2 cellular contexts compared by ENCODE assay signal in genomic region chr11:67640021-67640757, GRCh38.
TF ChIP-seq lines count a peak whose summit lies in the region.

No MANE protein-coding gene starts in this region.

TF ChIP-seq in WTC11, 78 proteins besides CTCF, POLR2A, EP300 and RAD21 (continued from another document and continues in another):
- TF ChIP-seq SMAD3 (CRISPR knock-in tag; IDR thresholded peaks at IDR 0.05; ENCODE audit: borderline replicate concordance) (peak; percentile 99), ELF4 (CRISPR knock-in tag; IDR thresholded peaks at IDR 0.05; ENCODE audit: low read depth) (no peak), ZNF138 (CRISPR knock-in tag; conservative IDR thresholded peaks at IDR 0.05) (no peak), TP53 (CRISPR knock-in tag; IDR thresholded peaks at IDR 0.05) (peak; percentile 93), ETV6 (CRISPR knock-in tag; IDR thresholded peaks at IDR 0.05) (peak; percentile 85), ZNF532 (CRISPR knock-in tag; IDR thresholded peaks at IDR 0.05; ENCODE audit: borderline replicate concordance) (peak; percentile 58; the same call in 1 of the 2 replicates), FOXJ3 (CRISPR knock-in tag; IDR thresholded peaks at IDR 0.05; ENCODE audit: borderline replicate concordance) (no peak), AR (CRISPR knock-in tag; IDR thresholded peaks at IDR 0.05) (no peak), ZNF232 (CRISPR knock-in tag; IDR thresholded peaks at IDR 0.05) (peak; percentile 96), GRHL2 (CRISPR knock-in tag; IDR thresholded peaks at IDR 0.05; ENCODE audit: insufficient replicate concordance, severe bottlenecking) (no peak), JAZF1 (CRISPR knock-in tag; IDR thresholded peaks at IDR 0.05) (no peak), MXD4 (CRISPR knock-in tag; IDR thresholded peaks at IDR 0.05; ENCODE audit: borderline replicate concordance) (no peak), ZBTB21 (CRISPR knock-in tag; IDR thresholded peaks at IDR 0.05; ENCODE audit: borderline replicate concordance) (peak; percentile 85; the same call in 1 of the 2 replicates), NR2C2 (CRISPR knock-in tag; IDR thresholded peaks at IDR 0.05) (peak; percentile 73), NFE2L1 (CRISPR knock-in tag; IDR thresholded peaks at IDR 0.05) (peak; percentile 97), CREB1 (CRISPR knock-in tag; IDR thresholded peaks at IDR 0.05) (peak; percentile 88; the same call in 1 of the 2 replicates)
- TF ChIP-seq, protein P1, sequence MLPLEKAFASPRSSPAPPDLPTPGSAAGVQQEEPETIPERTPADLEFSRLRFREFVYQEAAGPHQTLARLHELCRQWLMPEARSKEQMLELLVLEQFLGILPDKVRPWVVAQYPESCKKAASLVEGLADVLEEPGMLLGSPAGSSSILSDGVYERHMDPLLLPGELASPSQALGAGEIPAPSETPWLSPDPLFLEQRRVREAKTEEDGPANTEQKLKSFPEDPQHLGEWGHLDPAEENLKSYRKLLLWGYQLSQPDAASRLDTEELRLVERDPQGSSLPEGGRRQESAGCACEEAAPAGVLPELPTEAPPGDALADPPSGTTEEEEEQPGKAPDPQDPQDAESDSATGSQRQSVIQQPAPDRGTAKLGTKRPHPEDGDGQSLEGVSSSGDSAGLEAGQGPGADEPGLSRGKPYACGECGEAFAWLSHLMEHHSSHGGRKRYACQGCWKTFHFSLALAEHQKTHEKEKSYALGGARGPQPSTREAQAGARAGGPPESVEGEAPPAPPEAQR (CRISPR knock-in tag; IDR thresholded peaks at IDR 0.05): no peak
- TF ChIP-seq, protein P2, sequence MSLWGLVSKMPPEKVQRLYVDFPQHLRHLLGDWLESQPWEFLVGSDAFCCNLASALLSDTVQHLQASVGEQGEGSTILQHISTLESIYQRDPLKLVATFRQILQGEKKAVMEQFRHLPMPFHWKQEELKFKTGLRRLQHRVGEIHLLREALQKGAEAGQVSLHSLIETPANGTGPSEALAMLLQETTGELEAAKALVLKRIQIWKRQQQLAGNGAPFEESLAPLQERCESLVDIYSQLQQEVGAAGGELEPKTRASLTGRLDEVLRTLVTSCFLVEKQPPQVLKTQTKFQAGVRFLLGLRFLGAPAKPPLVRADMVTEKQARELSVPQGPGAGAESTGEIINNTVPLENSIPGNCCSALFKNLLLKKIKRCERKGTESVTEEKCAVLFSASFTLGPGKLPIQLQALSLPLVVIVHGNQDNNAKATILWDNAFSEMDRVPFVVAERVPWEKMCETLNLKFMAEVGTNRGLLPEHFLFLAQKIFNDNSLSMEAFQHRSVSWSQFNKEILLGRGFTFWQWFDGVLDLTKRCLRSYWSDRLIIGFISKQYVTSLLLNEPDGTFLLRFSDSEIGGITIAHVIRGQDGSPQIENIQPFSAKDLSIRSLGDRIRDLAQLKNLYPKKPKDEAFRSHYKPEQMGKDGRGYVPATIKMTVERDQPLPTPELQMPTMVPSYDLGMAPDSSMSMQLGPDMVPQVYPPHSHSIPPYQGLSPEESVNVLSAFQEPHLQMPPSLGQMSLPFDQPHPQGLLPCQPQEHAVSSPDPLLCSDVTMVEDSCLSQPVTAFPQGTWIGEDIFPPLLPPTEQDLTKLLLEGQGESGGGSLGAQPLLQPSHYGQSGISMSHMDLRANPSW (CRISPR knock-in tag; conservative IDR thresholded peaks at IDR 0.05; ENCODE audit: low read depth): no peak

TF ChIP-seq in HepG2, 621 proteins besides CTCF, POLR2A, EP300 and RAD21 (continued from another document and continues in another):
- TF ChIP-seq, protein P3, sequence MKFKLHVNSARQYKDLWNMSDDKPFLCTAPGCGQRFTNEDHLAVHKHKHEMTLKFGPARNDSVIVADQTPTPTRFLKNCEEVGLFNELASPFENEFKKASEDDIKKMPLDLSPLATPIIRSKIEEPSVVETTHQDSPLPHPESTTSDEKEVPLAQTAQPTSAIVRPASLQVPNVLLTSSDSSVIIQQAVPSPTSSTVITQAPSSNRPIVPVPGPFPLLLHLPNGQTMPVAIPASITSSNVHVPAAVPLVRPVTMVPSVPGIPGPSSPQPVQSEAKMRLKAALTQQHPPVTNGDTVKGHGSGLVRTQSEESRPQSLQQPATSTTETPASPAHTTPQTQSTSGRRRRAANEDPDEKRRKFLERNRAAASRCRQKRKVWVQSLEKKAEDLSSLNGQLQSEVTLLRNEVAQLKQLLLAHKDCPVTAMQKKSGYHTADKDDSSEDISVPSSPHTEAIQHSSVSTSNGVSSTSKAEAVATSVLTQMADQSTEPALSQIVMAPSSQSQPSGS (CRISPR knock-in tag; IDR thresholded peaks at IDR 0.05): 0 out of 2 replicates have a peak, but pooled peaks have one; percentile 37
- TF ChIP-seq AGO1 (IDR thresholded peaks at IDR 0.05; ENCODE audit: low read depth, low read length, poor library complexity, severe bottlenecking): no peak
- no peak for TF ChIP-seq STAT5B (CRISPR knock-in tag; IDR thresholded peaks at IDR 0.05)
- TF ChIP-seq, protein P4, sequence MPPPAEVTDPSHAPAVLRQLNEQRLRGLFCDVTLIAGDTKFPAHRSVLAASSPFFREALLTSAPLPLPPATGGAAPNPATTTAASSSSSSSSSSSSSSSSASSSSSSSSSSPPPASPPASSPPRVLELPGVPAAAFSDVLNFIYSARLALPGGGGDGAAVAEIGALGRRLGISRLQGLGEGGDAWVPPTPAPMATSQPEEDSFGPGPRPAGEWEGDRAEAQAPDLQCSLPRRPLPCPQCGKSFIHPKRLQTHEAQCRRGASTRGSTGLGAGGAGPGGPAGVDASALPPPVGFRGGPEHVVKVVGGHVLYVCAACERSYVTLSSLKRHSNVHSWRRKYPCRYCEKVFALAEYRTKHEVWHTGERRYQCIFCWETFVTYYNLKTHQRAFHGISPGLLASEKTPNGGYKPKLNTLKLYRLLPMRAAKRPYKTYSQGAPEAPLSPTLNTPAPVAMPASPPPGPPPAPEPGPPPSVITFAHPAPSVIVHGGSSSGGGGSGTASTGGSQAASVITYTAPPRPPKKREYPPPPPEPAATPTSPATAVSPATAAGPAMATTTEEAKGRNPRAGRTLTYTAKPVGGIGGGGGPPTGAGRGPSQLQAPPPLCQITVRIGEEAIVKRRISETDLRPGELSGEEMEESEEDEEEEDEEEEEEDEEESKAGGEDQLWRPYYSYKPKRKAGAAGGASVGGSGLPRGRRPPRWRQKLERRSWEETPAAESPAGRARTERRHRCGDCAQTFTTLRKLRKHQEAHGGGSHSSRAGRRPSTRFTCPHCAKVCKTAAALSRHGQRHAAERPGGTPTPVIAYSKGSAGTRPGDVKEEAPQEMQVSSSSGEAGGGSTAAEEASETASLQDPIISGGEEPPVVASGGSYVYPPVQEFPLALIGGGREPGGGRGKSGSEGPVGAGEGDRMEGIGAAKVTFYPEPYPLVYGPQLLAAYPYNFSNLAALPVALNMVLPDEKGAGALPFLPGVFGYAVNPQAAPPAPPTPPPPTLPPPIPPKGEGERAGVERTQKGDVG (CRISPR knock-in tag; IDR thresholded peaks at IDR 0.05; ENCODE audit: borderline replicate concordance): no peak
- no peak for TF ChIP-seq HHEX (CRISPR knock-in tag; IDR thresholded peaks at IDR 0.05)
- TF ChIP-seq ZHX1 (CRISPR knock-in tag; IDR thresholded peaks at IDR 0.05; ENCODE audit: low read depth): peak; percentile 58; the same call in 1 of the 2 replicates
- TF ChIP-seq YEATS2 (CRISPR knock-in tag; IDR thresholded peaks at IDR 0.05; ENCODE audit: borderline replicate concordance): no peak
- TF ChIP-seq ZNF33B (CRISPR knock-in tag; IDR thresholded peaks at IDR 0.05): no peak
- peak; percentile 73; the same call in 1 of the 2 replicates for TF ChIP-seq HINFP (CRISPR knock-in tag; IDR thresholded peaks at IDR 0.05; ENCODE audit: low read depth)
- peak; percentile 32; the same call in 1 of the 2 replicates for TF ChIP-seq ZNF501 (CRISPR knock-in tag; IDR thresholded peaks at IDR 0.05)
- no peak for TF ChIP-seq RFX3 (CRISPR knock-in tag; IDR thresholded peaks at IDR 0.05)
- no peak for TF ChIP-seq JARID2 (CRISPR knock-in tag; IDR thresholded peaks at IDR 0.05; ENCODE audit: insufficient replicate concordance)
- TF ChIP-seq NFE2L2 (IDR thresholded peaks at IDR 0.05; ENCODE audit: low read length): no peak
- TF ChIP-seq NKX3-1 (CRISPR knock-in tag; IDR thresholded peaks at IDR 0.05): no peak
- TF ChIP-seq ZSCAN22 (CRISPR knock-in tag; IDR thresholded peaks at IDR 0.05): no peak
- TF ChIP-seq ZNF569 (CRISPR knock-in tag; IDR thresholded peaks at IDR 0.05; ENCODE audit: borderline replicate concordance): no peak
- no peak for TF ChIP-seq GMEB2 (CRISPR knock-in tag; IDR thresholded peaks at IDR 0.05; ENCODE audit: low read depth)
- no peak for TF ChIP-seq ZNF570 (CRISPR knock-in tag; IDR thresholded peaks at IDR 0.05; ENCODE audit: borderline replicate concordance)
- no peak for TF ChIP-seq CC2D1A (CRISPR knock-in tag; IDR thresholded peaks at IDR 0.05)
- no peak for TF ChIP-seq GATAD1 (CRISPR knock-in tag; IDR thresholded peaks at IDR 0.05)
- no peak for TF ChIP-seq ZFP36L1 (CRISPR knock-in tag; IDR thresholded peaks at IDR 0.05)
- no peak for TF ChIP-seq ZEB1 (IDR thresholded peaks at IDR 0.05; ENCODE audit: insufficient replicate concordance, low read depth)
- TF ChIP-seq ZNF605 (CRISPR knock-in tag; IDR thresholded peaks at IDR 0.05): no peak
- TF ChIP-seq, protein P5, sequence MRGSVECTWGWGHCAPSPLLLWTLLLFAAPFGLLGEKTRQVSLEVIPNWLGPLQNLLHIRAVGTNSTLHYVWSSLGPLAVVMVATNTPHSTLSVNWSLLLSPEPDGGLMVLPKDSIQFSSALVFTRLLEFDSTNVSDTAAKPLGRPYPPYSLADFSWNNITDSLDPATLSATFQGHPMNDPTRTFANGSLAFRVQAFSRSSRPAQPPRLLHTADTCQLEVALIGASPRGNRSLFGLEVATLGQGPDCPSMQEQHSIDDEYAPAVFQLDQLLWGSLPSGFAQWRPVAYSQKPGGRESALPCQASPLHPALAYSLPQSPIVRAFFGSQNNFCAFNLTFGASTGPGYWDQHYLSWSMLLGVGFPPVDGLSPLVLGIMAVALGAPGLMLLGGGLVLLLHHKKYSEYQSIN (CRISPR knock-in tag; IDR thresholded peaks at IDR 0.05; ENCODE audit: borderline replicate concordance): no peak
- no peak for TF ChIP-seq ZMYM2 (CRISPR knock-in tag; IDR thresholded peaks at IDR 0.05)
- no peak for TF ChIP-seq ASH2L (IDR thresholded peaks at IDR 0.05; ENCODE audit: insufficient read length, low read depth, low read length)
- no peak; the same call in 1 of the 2 replicates for TF ChIP-seq ZMYM4 (CRISPR knock-in tag; IDR thresholded peaks at IDR 0.05)
- TF ChIP-seq ARNTL (CRISPR knock-in tag; IDR thresholded peaks at IDR 0.05): peak; percentile 62; the same call in 1 of the 2 replicates
- peak; percentile 27; the same call in 1 of the 2 replicates for TF ChIP-seq KLF11 (CRISPR knock-in tag; IDR thresholded peaks at IDR 0.05)
- TF ChIP-seq GLI4 (CRISPR knock-in tag; IDR thresholded peaks at IDR 0.05; ENCODE audit: borderline replicate concordance): no peak
- no peak for TF ChIP-seq TRIM24 (CRISPR knock-in tag; IDR thresholded peaks at IDR 0.05)
- TF ChIP-seq, protein P6, sequence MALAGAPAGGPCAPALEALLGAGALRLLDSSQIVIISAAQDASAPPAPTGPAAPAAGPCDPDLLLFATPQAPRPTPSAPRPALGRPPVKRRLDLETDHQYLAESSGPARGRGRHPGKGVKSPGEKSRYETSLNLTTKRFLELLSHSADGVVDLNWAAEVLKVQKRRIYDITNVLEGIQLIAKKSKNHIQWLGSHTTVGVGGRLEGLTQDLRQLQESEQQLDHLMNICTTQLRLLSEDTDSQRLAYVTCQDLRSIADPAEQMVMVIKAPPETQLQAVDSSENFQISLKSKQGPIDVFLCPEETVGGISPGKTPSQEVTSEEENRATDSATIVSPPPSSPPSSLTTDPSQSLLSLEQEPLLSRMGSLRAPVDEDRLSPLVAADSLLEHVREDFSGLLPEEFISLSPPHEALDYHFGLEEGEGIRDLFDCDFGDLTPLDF (CRISPR knock-in tag; IDR thresholded peaks at IDR 0.05): no peak
- TF ChIP-seq TCF12 (IDR thresholded peaks at IDR 0.05): no peak
- TF ChIP-seq TCF12 (CRISPR knock-in tag; IDR thresholded peaks at IDR 0.05): no peak
- no peak for TF ChIP-seq IKZF4 (CRISPR knock-in tag; IDR thresholded peaks at IDR 0.05; ENCODE audit: borderline replicate concordance, low read depth, not compliant biosample characterization)
- no peak for TF ChIP-seq LCORL (IDR thresholded peaks at IDR 0.05)
- TF ChIP-seq LCORL (CRISPR knock-in tag; IDR thresholded peaks at IDR 0.05): no peak
- TF ChIP-seq RFX1 (IDR thresholded peaks at IDR 0.05): no peak
- no peak for TF ChIP-seq HOXD1 (CRISPR knock-in tag; IDR thresholded peaks at IDR 0.05)
- TF ChIP-seq ZSCAN9 (CRISPR knock-in tag; IDR thresholded peaks at IDR 0.05; ENCODE audit: borderline replicate concordance): no peak
- no peak for TF ChIP-seq EHMT2 (IDR thresholded peaks at IDR 0.05; ENCODE audit: borderline replicate concordance, low read depth, low read length)
- no peak for TF ChIP-seq PTBP1 (IDR thresholded peaks at IDR 0.05; ENCODE audit: low read depth, low read length, poor library complexity, severe bottlenecking)
